Comparison of ENCODE assay signal across 10 cellular contexts in genomic region chr3:136659253-136659652, GRCh38.
DNase-seq lines count a peak whose midpoint lies in the region; ATAC-seq, FAIRE-seq and TF ChIP-seq lines count a peak whose summit lies in the region.
"Had no signal": no experiment of that assay in that cellular context is flagged by ENCODE, and none has a peak within 500 bp of the region (broad histone marks: within the 10 kb centered on the region; RNA-seq: fewer than 3 reads in every experiment).

No MANE protein-coding gene starts in this region.

- peaks cover 6% of the 10 kb centered on the region for H3K9me3 Mint-ChIP-seq in chondrocyte (ENCODE audit: low read depth)

- H3K79me2 ChIP-seq in mesendoderm (ENCODE audit: control insufficient read depth, insufficient read depth, low read length) = peaks cover 22% of the 10 kb centered on the region

- no peak overlapping the region for H2BK5ac ChIP-seq in mesendoderm (ENCODE audit: low read length)

- no peaks in the 10 kb centered on the region for H3K4me1 ChIP-seq in mesendoderm (ENCODE audit: control insufficient read depth, low read depth, low read length)
- peaks cover 0 to 20% (median 8%) of the 10 kb centered on the region in 4 donors for H3K4me1 ChIP-seq in stomach

- no peak overlapping the region for H2AK5ac ChIP-seq in mesendoderm (ENCODE audit: low read length)

- TF ChIP-seq CTCF in D721Med (IDR thresholded peaks at IDR 0.05; ENCODE audit: insufficient read depth, missing control alignments) (no peak), chondrocyte (IDR thresholded peaks at IDR 0.05) (no peak), stomach (IDR thresholded peaks at IDR 0.05) (no peak)

- TF ChIP-seq POLR2A in stomach (IDR thresholded peaks at IDR 0.05) = no peak

- peaks cover 2% of the 10 kb centered on the region for H3K36me3 Mint-ChIP-seq in chondrocyte (ENCODE audit: low read depth)

- intact Hi-C loops in stomach (cut with DNase I; ENCODE audit: low total_unique reads) = no loop called here

- no peak for TF ChIP-seq EP300 in stomach (IDR thresholded peaks at IDR 0.05)

- H3K9me3 ChIP-seq in stomach = peaks cover 0 to 7% (median 3%) of the 10 kb centered on the region in 4 donors

- H2BK120ac ChIP-seq in mesendoderm (ENCODE audit: low read depth, low read length) = no peak overlapping the region

- no peak overlapping the region for H2BK15ac ChIP-seq in mesendoderm (replicated peaks; ENCODE audit: low read depth)

- H3K27me3 ChIP-seq in mesendoderm (ENCODE audit: insufficient read depth, low read length, poor library complexity) (no peaks in the 10 kb centered on the region), stomach (no peaks in the 10 kb centered on the region)

- peaks cover 9% of the 10 kb centered on the region for H3K79me1 ChIP-seq in mesendoderm (ENCODE audit: low read length)

- peaks cover 14% of the 10 kb centered on the region for H3K4me1 Mint-ChIP-seq in chondrocyte (ENCODE audit: low read depth)

- no peak overlapping the region for H3K4ac ChIP-seq in mesendoderm (ENCODE audit: low read depth, low read length)

- H3K23ac ChIP-seq in mesendoderm (ENCODE audit: low read length) = no peak overlapping the region

- H4K8ac ChIP-seq in mesendoderm (ENCODE audit: low read depth, low read length) = no peak overlapping the region

- H3K56ac ChIP-seq in mesendoderm (ENCODE audit: low read length) = no peak overlapping the region

- H4K5ac ChIP-seq in mesendoderm (ENCODE audit: low read length) = no peak overlapping the region

- WGBS in mesendoderm (ENCODE audit: extremely low coverage, insufficient coverage, low lambda C conversion rate) = no CpG with 5 or more reads among the region's 4 CpGs
- 45 to 71% (median 66%) methylated on average over 4 of the region's 4 CpGs for WGBS in stomach, 5 donors

- no peak overlapping the region for H3K4me3 Mint-ChIP-seq in chondrocyte (ENCODE audit: unreplicated experiment)
- H3K4me3 Mint-ChIP-seq: naive thymus-derived CD8-positive, alpha-beta T cell had no signal

- no peak for DNase-seq in D721Med (ENCODE audit: insufficient read length, low spot score)
- peak; percentile 54 for DNase-seq in NCI-H146 treated with DMSO at 0.1 percent for 48 hours (lab: John Stamatoyannopoulos, UW; ENCODE audit: unreplicated experiment)
- no peak for DNase-seq in chondrocyte (ENCODE audit: low spot score)
- DNase-seq in mesendoderm = peak; percentile 78
- no peak for DNase-seq in stomach
- no peak for DNase-seq in RCC 7860 (ENCODE audit: low spot score)
- DNase-seq: activated naive CD4-positive, alpha-beta T cell treated with anti-CD3 and anti-CD28 coated beads, Interleukin-2, amount 50 U/mL, for 16 hours; naive thymus-derived CD8-positive, alpha-beta T cell had no signal

- H3K27ac ChIP-seq in mesendoderm (ENCODE audit: low read depth, low read length) (no peak overlapping the region), stomach (no peak overlapping the region)

- H3K9ac ChIP-seq in mesendoderm (ENCODE audit: low read length) = no peak overlapping the region

- FAIRE-seq in D721Med (lab: Jason Lieb, UNC) (peak; percentile 84), RCC 7860 (lab: Jason Lieb, UNC) (no peak)

- no peak overlapping the region for H3K4me2 ChIP-seq in mesendoderm (ENCODE audit: low read length)

- H3K18ac ChIP-seq in mesendoderm (ENCODE audit: low read length) = no peak overlapping the region

- ATAC-seq in HG03139 (IDR thresholded peaks at IDR 0.05; ENCODE audit: unreplicated experiment) (no peak), esophagus mucosa (no peak)
- ATAC-seq: naive thymus-derived CD8-positive, alpha-beta T cell had no signal

- no peaks in the 10 kb centered on the region for H3K27me3 Mint-ChIP-seq in chondrocyte (ENCODE audit: low read depth)
- H3K27me3 Mint-ChIP-seq: naive thymus-derived CD8-positive, alpha-beta T cell had no signal

- peak overlapping the region; percentile 29 for H3K27ac Mint-ChIP-seq in chondrocyte (ENCODE audit: unreplicated experiment)

- H3K4me3 ChIP-seq in mesendoderm (ENCODE audit: low read length) (no peak overlapping the region), stomach (no peak overlapping the region)

- no peaks in the 10 kb centered on the region for H3K36me3 ChIP-seq in mesendoderm (ENCODE audit: control insufficient read depth, insufficient read depth, low read length)
- peaks cover 0 to 4% (median 0%) of the 10 kb centered on the region in 4 donors for H3K36me3 ChIP-seq in stomach

Comparison
In these comparisons a context has a peak if more than half of its experiments do, and no peak if none do; other contexts are left out.
1. DNase-seq: peak in NCI-H146 treated with DMSO at 0.1 percent for 48 hours (single experiment) and mesendoderm (single experiment); none in D721Med (single experiment), chondrocyte (single experiment), stomach (single experiment) and RCC 7860 (single experiment).